Comparison of ENCODE assay signal across 25 cellular contexts in the genomic region with DNA sequence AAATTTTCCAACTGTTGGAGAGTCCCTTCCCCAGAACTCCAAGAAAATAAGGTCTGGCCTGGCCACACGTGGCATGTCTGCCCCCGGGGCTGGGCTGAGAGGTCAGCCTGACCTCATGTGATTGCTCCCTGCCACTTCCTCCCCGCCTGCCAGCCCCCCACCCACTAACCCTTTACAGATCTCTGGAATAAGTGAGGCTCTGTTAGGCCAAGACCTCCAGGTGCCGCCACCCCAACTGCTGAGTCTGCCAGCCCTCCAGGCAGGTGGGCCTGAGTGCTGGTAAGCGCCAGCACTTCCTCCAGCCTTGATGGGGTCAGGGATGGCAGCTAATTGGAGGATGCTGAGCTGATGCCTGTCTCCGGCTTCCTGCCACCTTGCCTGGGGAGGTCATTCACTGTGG.
"Had no signal": no experiment of that assay in that cellular context is flagged by ENCODE, and none has a peak within 500 bp of the region (broad histone marks: within the 10 kb centered on the region; RNA-seq: fewer than 3 reads in every experiment).

No MANE protein-coding gene starts in this region.

- H3K4me3 ChIP-seq: colonic mucosa, esophagus squamous epithelium, gastrocnemius medialis, heart right ventricle, left ventricle myocardium inferior, lower lobe of right lung, mucosa of descending colon had no signal

- ATAC-seq: effector memory CD8-positive, alpha-beta T cell; esophagus mucosa; gastrocnemius medialis; heart right ventricle; left colon; left lobe of liver; lower lobe of right lung; mucosa of descending colon had no signal

- DNase-seq: colonic mucosa; cortex of kidney; effector CD8-positive, alpha-beta T cell; effector memory CD8-positive, alpha-beta T cell; endodermal cell; erythroblast; esophagus squamous epithelium; foreskin fibroblast; foreskin melanocyte; gastrocnemius medialis; glutamatergic neuron; head of caudate nucleus; heart right ventricle; hippocampal formation; kidney; kidney glomerular epithelial cell; left colon; left ventricle myocardium inferior; lower lobe of right lung; mesenchymal stem cell; mucosa of descending colon; naive B cell had no signal

- H3K27me3 ChIP-seq: colonic mucosa, gastrocnemius medialis had no signal

- H3K36me3 ChIP-seq: colonic mucosa, esophagus squamous epithelium, gastrocnemius medialis, heart right ventricle, left ventricle myocardium inferior, lower lobe of right lung had no signal

- H3K9me3 ChIP-seq: colonic mucosa, esophagus squamous epithelium, gastrocnemius medialis, lower lobe of right lung, mucosa of descending colon had no signal

- H3K4me1 ChIP-seq: colonic mucosa, esophagus squamous epithelium, gastrocnemius medialis, lower lobe of right lung had no signal

- H3K27ac ChIP-seq: colonic mucosa, epithelial cell of prostate, esophagus squamous epithelium, gastrocnemius medialis, heart right ventricle, left ventricle myocardium inferior, lower lobe of right lung had no signal
